ENCODE assay signal across 16 cellular contexts in genomic region chr11:63760487-63761079, GRCh38.
"Had no signal": no experiment of that assay in that cellular context is flagged by ENCODE, and none has a peak within 500 bp of the region (broad histone marks: within the 10 kb centered on the region; RNA-seq: fewer than 3 reads in every experiment).

No MANE protein-coding gene starts in this region.

- H3K4me3 ChIP-seq: colonic mucosa, gastroesophageal sphincter, lower lobe of right lung, suprapubic skin had no signal

- H3K9me3 Mint-ChIP-seq: activated B cell treated with CpG ODN at 0.5 μM for 24 hours; activated CD4-positive, alpha-beta T cell treated with anti-CD3 and anti-CD28 coated beads, Interleukin-2, amount 10 ng/mL, durations not matched to agents 24 days and 14 days; activated naive CD4-positive, alpha-beta T cell treated with anti-CD3 and anti-CD28 coated beads for 36 hours; activated T-helper 17 cell treated with anti-CD3 and anti-CD28 coated beads, Interleukin-2, amount 50 U/mL, for 72 hours; naive B cell had no signal

- H3K4me1 Mint-ChIP-seq: activated B cell treated with CpG ODN at 0.5 μM for 24 hours; activated CD4-positive, alpha-beta T cell treated with anti-CD3 and anti-CD28 coated beads, Interleukin-2, amount 10 ng/mL, durations not matched to agents 24 days and 14 days; activated T-helper 17 cell treated with anti-CD3 and anti-CD28 coated beads, Interleukin-2, amount 50 U/mL, for 72 hours had no signal

- DNase-seq: activated B cell treated with CpG ODN at 0.5 μM for 24 hours; activated CD4-positive, alpha-beta T cell treated with anti-CD3 and anti-CD28 coated beads, Interleukin-2, amount 10 ng/mL, durations not matched to agents 24 days and 14 days; activated naive CD4-positive, alpha-beta T cell treated with anti-CD3 and anti-CD28 coated beads for 36 hours; activated T-cell treated with anti-CD3 and anti-CD28 coated beads for 4 hours; caudate nucleus; colonic mucosa; effector CD8-positive, alpha-beta T cell; lower lobe of right lung; naive B cell; occipital lobe; stimulated activated CD4-positive, alpha-beta T cell treated with anti-CD3 and anti-CD28 coated beads, Interleukin-12 subunit alpha, Interleukin-12 subunit beta, amount 100 ng/mL, for 4 hours; stimulated activated naive CD4-positive, alpha-beta T cell treated with Interleukin-2 at 50 U/mL for 16 hours; T-helper 17 cell had no signal

- H3K27ac Mint-ChIP-seq: activated B cell treated with CpG ODN at 0.5 μM for 24 hours; activated CD4-positive, alpha-beta T cell treated with anti-CD3 and anti-CD28 coated beads, Interleukin-2, amount 10 ng/mL, durations not matched to agents 24 days and 14 days; activated naive CD4-positive, alpha-beta T cell treated with anti-CD3 and anti-CD28 coated beads for 36 hours; activated T-helper 17 cell treated with anti-CD3 and anti-CD28 coated beads, Interleukin-2, amount 50 U/mL, for 72 hours; naive B cell; T-helper 17 cell had no signal

- H3K27me3 Mint-ChIP-seq: activated B cell treated with CpG ODN at 0.5 μM for 24 hours; activated CD4-positive, alpha-beta T cell treated with anti-CD3 and anti-CD28 coated beads, Interleukin-2, amount 10 ng/mL, durations not matched to agents 24 days and 14 days; activated T-helper 17 cell treated with anti-CD3 and anti-CD28 coated beads, Interleukin-2, amount 50 U/mL, for 72 hours; naive B cell; T-helper 17 cell had no signal

- H3K27me3 ChIP-seq: colonic mucosa, gastroesophageal sphincter, suprapubic skin had no signal

- H3K27ac ChIP-seq: colonic mucosa, gastroesophageal sphincter, lower lobe of right lung, suprapubic skin had no signal

- H3K4me3 Mint-ChIP-seq: activated B cell treated with CpG ODN at 0.5 μM for 24 hours; activated CD4-positive, alpha-beta T cell treated with anti-CD3 and anti-CD28 coated beads, Interleukin-2, amount 10 ng/mL, durations not matched to agents 24 days and 14 days; activated naive CD4-positive, alpha-beta T cell treated with anti-CD3 and anti-CD28 coated beads for 36 hours; activated T-helper 17 cell treated with anti-CD3 and anti-CD28 coated beads, Interleukin-2, amount 50 U/mL, for 72 hours; naive B cell; T-helper 17 cell had no signal

- H3K36me3 Mint-ChIP-seq: naive B cell had no signal

- ATAC-seq: activated T-helper 17 cell treated with anti-CD3 and anti-CD28 coated beads, Interleukin-2, amount 50 U/mL, for 72 hours; gastroesophageal sphincter; lower lobe of right lung; T-helper 17 cell had no signal

- H3K4me1 ChIP-seq: lower lobe of right lung had no signal

- H3K36me3 ChIP-seq: colonic mucosa had no signal

- H3K9me3 ChIP-seq: colonic mucosa, gastroesophageal sphincter, lower lobe of right lung, suprapubic skin had no signal
